27 cellular contexts compared by ENCODE assay signal in the genomic region with DNA sequence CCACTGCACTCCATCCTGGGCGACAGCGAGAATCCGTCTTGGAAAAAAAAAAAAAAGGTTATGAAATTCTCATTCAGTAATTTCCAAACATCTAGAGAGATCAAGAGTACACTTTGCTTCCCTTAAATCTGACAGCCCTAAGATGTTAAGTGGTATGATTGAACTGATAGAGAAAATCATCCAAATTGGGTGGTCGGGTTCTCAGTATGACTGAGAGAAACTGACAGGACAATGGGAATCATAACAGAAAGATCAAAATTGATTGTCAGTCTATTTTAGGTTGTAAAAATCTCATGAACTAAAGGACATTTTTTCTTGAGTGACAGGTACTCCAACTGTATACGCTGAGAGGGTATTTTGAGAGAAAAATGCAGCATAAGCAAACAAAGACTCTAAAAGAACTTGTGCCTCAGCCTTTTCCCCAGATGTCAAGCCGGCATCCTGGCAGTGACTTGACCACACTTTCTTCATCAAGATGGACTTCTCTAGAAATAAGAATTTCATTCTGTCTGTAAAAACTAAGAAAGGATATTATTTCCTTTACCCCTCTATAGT.
DNase-seq lines count a peak whose midpoint lies in the region; ATAC-seq and TF ChIP-seq lines count a peak whose summit lies in the region.
"Had no signal": no experiment of that assay in that cellular context is flagged by ENCODE, and none has a peak within 500 bp of the region (broad histone marks: within the 10 kb centered on the region; RNA-seq: fewer than 3 reads in every experiment).

No MANE protein-coding gene starts in this region.

- no peaks in the 10 kb centered on the region for H3K27me3 ChIP-seq in CD4-positive, CD25-positive, alpha-beta regulatory T cell (ENCODE audit: control insufficient read depth, insufficient read depth, low read length)
- no peaks in the 10 kb centered on the region for H3K27me3 ChIP-seq in CD8-positive, alpha-beta T cell (ENCODE audit: insufficient read depth, low read length)
- no peaks in the 10 kb centered on the region for H3K27me3 ChIP-seq in OCI-LY3 (ENCODE audit: low read depth, low read length)
- H3K27me3 ChIP-seq in effector memory CD4-positive, alpha-beta T cell (replicated peaks; ENCODE audit: control insufficient read depth, insufficient read depth, low read length, poor library complexity, severe bottlenecking) = no peaks in the 10 kb centered on the region
- H3K27me3 ChIP-seq: body of pancreas, Peyer's patch, SJCRH30, suprapubic skin had no signal

- peaks cover 3 to 4% of the 10 kb centered on the region in 2 experiments for H3K9me3 ChIP-seq in CD4-positive, CD25-positive, alpha-beta regulatory T cell (ENCODE audit: control insufficient read depth in 2 of 2, low read length in 2 of 2)
- H3K9me3 ChIP-seq in CD8-positive, alpha-beta T cell (ENCODE audit: low read length) = no peaks in the 10 kb centered on the region
- no peaks in the 10 kb centered on the region for H3K9me3 ChIP-seq in OCI-LY3 (ENCODE audit: insufficient read depth, low read length)
- no peaks in the 10 kb centered on the region for H3K9me3 ChIP-seq in effector memory CD4-positive, alpha-beta T cell (ENCODE audit: control insufficient read depth, low read length)
- H3K9me3 ChIP-seq: body of pancreas, Peyer's patch, SJCRH30 had no signal

- no peak for TF ChIP-seq CTCF in CD8-positive, alpha-beta T cell (IDR thresholded peaks at IDR 0.05)
- TF ChIP-seq CTCF in OCI-LY3 (IDR thresholded peaks at IDR 0.05; ENCODE audit: low read depth, low read length) (no peak), GM10248 (IDR thresholded peaks at IDR 0.05; ENCODE audit: control extremely low read depth, extremely low read depth, low read depth, missing control alignments) (no peak)

- H3K27ac ChIP-seq in CD4-positive, CD25-positive, alpha-beta regulatory T cell (ENCODE audit: insufficient read depth, low read length, poor library complexity, severe bottlenecking) = peak overlapping the region; percentile 73
- no peak overlapping the region for H3K27ac ChIP-seq in CD8-positive, alpha-beta T cell (ENCODE audit: low read depth, low read length)
- H3K27ac ChIP-seq in OCI-LY3 (ENCODE audit: low read length) = peak overlapping the region; percentile 97
- peak overlapping the region; percentile 14 for H3K27ac ChIP-seq in effector memory CD4-positive, alpha-beta T cell (ENCODE audit: insufficient read depth, low read length, poor library complexity, severe bottlenecking)
- H3K27ac ChIP-seq: body of pancreas, SJCRH30, suprapubic skin, VCaP had no signal

- no peak overlapping the region for H2AFZ ChIP-seq in OCI-LY3 (ENCODE audit: low read depth, low read length)

- intact Hi-C loops in CD8-positive, alpha-beta T cell (cut with DNase I, micrococcal nuclease) = loop anchor here in 1 of 2 experiments (1.0 to 10.0 kb wide), 4 partner anchors 18 to 206 kb away; partner anchors contain the start of gene MYO5A
- intact Hi-C loops in Right ventricle myocardium inferior (cut with DNase I) = loop anchor here (5.0 kb wide), 1 partner anchor 131 kb away; no protein-coding TSS in a partner anchor

- peak overlapping the region; percentile 91 for H3K9ac ChIP-seq in OCI-LY3 (ENCODE audit: low read length)

- POLR2A ChIA-PET in CD8-positive, alpha-beta T cell (lab: Charles Lee) = interaction anchor here (1.5 kb wide), 1 partner anchor 19 kb away, joined by 4 read pairs; no protein-coding TSS in a partner anchor
- POLR2A ChIA-PET in GM10248 (lab: Yijun Ruan, JAX) = no interaction called here

- H3K4me1 ChIP-seq in CD4-positive, CD25-positive, alpha-beta regulatory T cell (ENCODE audit: control insufficient read depth, insufficient read depth, low read length, poor library complexity, severe bottlenecking) = peaks cover 38% of the 10 kb centered on the region
- peaks cover 10% of the 10 kb centered on the region for H3K4me1 ChIP-seq in CD8-positive, alpha-beta T cell (ENCODE audit: insufficient read depth, low read length)
- H3K4me1 ChIP-seq in OCI-LY3 (ENCODE audit: low read length) = peaks cover 55% of the 10 kb centered on the region
- H3K4me1 ChIP-seq in effector memory CD4-positive, alpha-beta T cell (ENCODE audit: control insufficient read depth, insufficient read depth, low read length, poor library complexity, severe bottlenecking) = peaks cover 22% of the 10 kb centered on the region
- H3K4me1 ChIP-seq: body of pancreas, SJCRH30 had no signal

- no peak for ATAC-seq in CD4-positive, CD25-positive, alpha-beta regulatory T cell (ENCODE audit: low read depth in 2 of 2)
- ATAC-seq in CD8-positive, alpha-beta T cell = no peak
- ATAC-seq in HG02623 (IDR thresholded peaks at IDR 0.05; ENCODE audit: unreplicated experiment) (no peak), Right ventricle myocardium inferior (no peak)
- ATAC-seq: body of pancreas had no signal

- H3K27me3 Mint-ChIP-seq in CD4-positive, CD25-positive, alpha-beta regulatory T cell = no peaks in the 10 kb centered on the region
- no peaks in the 10 kb centered on the region for H3K27me3 Mint-ChIP-seq in CD8-positive, alpha-beta T cell (ENCODE audit: low read depth)

- no peak overlapping the region for H3K4me3 Mint-ChIP-seq in CD4-positive, CD25-positive, alpha-beta regulatory T cell
- no peak overlapping the region for H3K4me3 Mint-ChIP-seq in CD8-positive, alpha-beta T cell
- H3K4me3 Mint-ChIP-seq: neural crest cell had no signal

- H3K36me3 ChIP-seq in CD4-positive, CD25-positive, alpha-beta regulatory T cell (ENCODE audit: control insufficient read depth, insufficient read depth, low read length) = no peaks in the 10 kb centered on the region
- no peaks in the 10 kb centered on the region for H3K36me3 ChIP-seq in CD8-positive, alpha-beta T cell (ENCODE audit: insufficient read depth, low read length)
- peaks cover 2% of the 10 kb centered on the region for H3K36me3 ChIP-seq in OCI-LY3 (replicated peaks; ENCODE audit: low read depth, low read length)
- no peaks in the 10 kb centered on the region for H3K36me3 ChIP-seq in effector memory CD4-positive, alpha-beta T cell (ENCODE audit: control insufficient read depth, insufficient read depth, low read length)
- H3K36me3 ChIP-seq: Peyer's patch, SJCRH30 had no signal

- peak overlapping the region; percentile 97 for H3K4me2 ChIP-seq in OCI-LY3 (ENCODE audit: low read length)

- H3K4me1 Mint-ChIP-seq in CD4-positive, CD25-positive, alpha-beta regulatory T cell = peaks cover 30 to 54% (median 41%) of the 10 kb centered on the region in 4 donors
- H3K4me1 Mint-ChIP-seq in CD8-positive, alpha-beta T cell (ENCODE audit: low read depth) = peaks cover 38% of the 10 kb centered on the region
- H3K4me1 Mint-ChIP-seq: neural crest cell had no signal

- no peak for DNase-seq in CD4-positive, CD25-positive, alpha-beta regulatory T cell
- DNase-seq in CD8-positive, alpha-beta T cell = no peak
- DNase-seq in effector memory CD4-positive, alpha-beta T cell = no peak
- DNase-seq in ureter (ENCODE audit: low spot score) (no peak), Right ventricle myocardium inferior (ENCODE audit: missing footprints) (no peak), GM10248 (ENCODE audit: extremely low spot score) (no peak)
- DNase-seq: activated CD4-positive, alpha-beta T cell treated with anti-CD3 and anti-CD28 coated beads, Interleukin-2, amount 50 U/mL, for 1 hour; activated naive CD4-positive, alpha-beta T cell treated with anti-CD3 and anti-CD28 coated beads, Interleukin-2, amount 50 U/mL, for 16 hours; body of pancreas; C1 segment of cervical spinal cord; H7; hippocampal formation; KBM-7; NCI-H1417 treated with DMSO at 0.1 percent for 48 hours; NCI-H2081 treated with DMSO at 0.1 percent for 48 hours; Peyer's patch; SJCRH30; stimulated activated naive CD4-positive, alpha-beta T cell treated with Interleukin-2 at 50 U/mL for 16 hours; SW 1271; T-helper 9 cell had no signal

- no peak overlapping the region for H3K4me3 ChIP-seq in CD4-positive, CD25-positive, alpha-beta regulatory T cell (ENCODE audit: low read depth, low read length)
- H3K4me3 ChIP-seq in CD8-positive, alpha-beta T cell (ENCODE audit: low read depth, low read length) = no peak overlapping the region
- no peak overlapping the region for H3K4me3 ChIP-seq in OCI-LY3 (ENCODE audit: low read length)
- H3K4me3 ChIP-seq in effector memory CD4-positive, alpha-beta T cell (ENCODE audit: insufficient read depth, low read depth, low read length, poor library complexity, severe bottlenecking) = no peak overlapping the region
- H3K4me3 ChIP-seq: body of pancreas, Peyer's patch, SJCRH30, skin epidermis, suprapubic skin had no signal

- H4K20me1 ChIP-seq in OCI-LY3 (ENCODE audit: insufficient read depth, low read length) = no peaks in the 10 kb centered on the region

- peaks cover 0 to 8% (median 3%) of the 10 kb centered on the region in 7 donors for H3K9me3 Mint-ChIP-seq in CD4-positive, CD25-positive, alpha-beta regulatory T cell
- peaks cover 10% of the 10 kb centered on the region for H3K9me3 Mint-ChIP-seq in CD8-positive, alpha-beta T cell

- peaks cover 72% of the 10 kb centered on the region for H3K79me2 ChIP-seq in OCI-LY3 (ENCODE audit: low read length)

- peak overlapping the region in 2 of 3 donors; percentile 16 to 92 for H3K27ac Mint-ChIP-seq in CD4-positive, CD25-positive, alpha-beta regulatory T cell
- peak overlapping the region; percentile 22 for H3K27ac Mint-ChIP-seq in CD8-positive, alpha-beta T cell
- H3K27ac Mint-ChIP-seq: activated T-helper 2 cell treated with anti-CD3 and anti-CD28 coated beads, Interferon-gamma antibody, Interleukin-2, Interleukin-4, amounts not matched to agents 10 μg/mL and 5 μg/mL and 100 μg/mL, durations not matched to agents 14 hours and 24 hours and 36 hours had no signal

- CTCF ChIA-PET in CD8-positive, alpha-beta T cell (lab: Charles Lee) = interaction anchor here (1.0 to 1.5 kb wide), 2 partner anchors 207 to 271 kb away, joined by 3 to 4 read pairs; no protein-coding TSS in a partner anchor
- CTCF ChIA-PET in GM10248 (lab: Yijun Ruan, JAX) = interaction anchor here (0.6 to 1.3 kb wide), 6 partner anchors 17 to 206 kb away, joined by 3 to 5 read pairs (median 3); no protein-coding TSS in a partner anchor

- H3K36me3 Mint-ChIP-seq in CD4-positive, CD25-positive, alpha-beta regulatory T cell = peaks cover 2% of the 10 kb centered on the region
- peaks cover 16% of the 10 kb centered on the region for H3K36me3 Mint-ChIP-seq in CD8-positive, alpha-beta T cell
